Comparison of ENCODE assay signal across 9 cellular contexts in the genomic region with DNA sequence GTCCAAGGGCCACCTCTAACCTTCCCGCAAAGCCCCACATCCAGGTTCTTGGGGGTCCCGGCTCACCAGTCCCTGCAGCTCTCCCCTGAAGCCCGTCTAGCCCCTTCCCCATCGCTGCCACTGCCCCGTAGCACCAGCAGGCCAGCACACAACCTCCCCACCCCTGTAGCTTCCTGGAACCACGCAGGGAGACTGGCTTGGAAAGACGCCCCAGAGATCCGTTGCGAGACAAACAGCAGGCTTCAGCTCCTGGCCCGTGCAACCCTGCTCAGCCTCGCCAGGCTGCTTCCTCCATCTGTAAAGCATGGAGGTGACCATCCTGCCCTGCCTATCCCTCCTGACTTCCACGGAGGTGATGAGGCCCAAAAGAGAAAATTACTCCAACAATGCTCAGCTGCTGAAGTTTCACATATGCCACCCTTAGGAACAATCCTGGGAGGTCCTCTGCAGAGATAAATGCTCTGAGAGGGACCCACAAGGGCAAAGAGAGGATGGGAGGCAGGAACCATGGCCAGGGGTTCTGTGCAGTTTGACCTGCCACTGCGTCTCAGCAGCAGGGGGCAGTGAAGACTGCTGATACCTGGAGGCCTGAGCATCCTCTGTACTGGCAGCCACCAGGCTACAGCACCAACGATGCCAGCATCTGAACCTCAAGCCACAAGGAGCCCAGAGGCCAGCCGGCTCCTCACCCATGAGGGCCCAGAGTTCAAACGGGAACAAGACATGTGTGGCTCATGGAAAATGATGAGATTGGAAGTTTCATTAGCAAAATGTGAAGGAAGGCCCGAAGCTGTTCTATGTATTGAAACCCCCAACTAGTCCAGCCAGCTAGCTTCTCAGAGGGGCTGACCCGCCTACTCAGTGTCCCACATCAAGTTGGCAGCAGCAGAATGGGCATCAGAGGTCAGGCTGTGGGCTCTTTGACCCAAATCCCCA. TPM values are rescaled to one million over a fixed set of nuclear protein-coding genes. Genes with fewer than 3 reads are reported as not detected.
DNase-seq lines count a peak whose midpoint lies in the region; ATAC-seq and TF ChIP-seq lines count a peak whose summit lies in the region.
"Had no signal": no experiment of that assay in that cellular context is flagged by ENCODE, and none has a peak within 500 bp of the region (broad histone marks: within the 10 kb centered on the region; RNA-seq: fewer than 3 reads in every experiment).

No MANE protein-coding gene starts in this region.

- no peak overlapping the region for H3K27ac ChIP-seq in endodermal cell (ENCODE audit: low read depth, low read length)

- ATAC-seq in WTC11 = peak; percentile 63

- POLR2A ChIA-PET in WTC11 (lab: Charles Lee) = no interaction called here

- H3K9me3 ChIP-seq in endodermal cell (ENCODE audit: control insufficient read depth, low read length) = no peaks in the 10 kb centered on the region

- in situ Hi-C loops in GM13976 (cut with MboI; ENCODE audit: low sequenced_read_pairs, unreplicated experiment) = no loop called here

- H3K27ac Mint-ChIP-seq in WTC11 (no peak overlapping the region; the same call in 1 of the 2 replicates), endodermal cell (peak overlapping the region; percentile 17)

- H3K4me3 Mint-ChIP-seq in WTC11 = no peak overlapping the region
- no peak overlapping the region for H3K4me3 Mint-ChIP-seq in endodermal cell

- H3K9me3 Mint-ChIP-seq in WTC11 (no peaks in the 10 kb centered on the region), endodermal cell (no peaks in the 10 kb centered on the region)

- DNase-seq in GM13976 (ENCODE audit: low spot score) (no peak), WTC11 (ENCODE audit: low spot score) (peak; percentile 45), endodermal cell (no peak), GM19238 (ENCODE audit: insufficient read length, low spot score) (no peak), RKO (ENCODE audit: low spot score) (no peak), hepatic stellate cell (ENCODE audit: low spot score) (no peak), NCI-H510A treated with DMSO at 0.1 percent for 48 hours (lab: John Stamatoyannopoulos, UW) (no peak)
- peak in 2 of 3 donors; percentile 10 to 11 for DNase-seq in stimulated activated CD4-positive, alpha-beta T cell treated with anti-CD3 and anti-CD28 coated beads, Interleukin-12 subunit alpha, Interleukin-12 subunit beta, amount 100 ng/mL, for 48 hours (ENCODE audit: low read depth in 2 of 3, low spot score in 1 of 3)

- H3K27me3 ChIP-seq in endodermal cell (ENCODE audit: control insufficient read depth, insufficient read depth, low read length, poor library complexity, severe bottlenecking) = no peaks in the 10 kb centered on the region

- no peak overlapping the region for H3K4me3 ChIP-seq in endodermal cell (ENCODE audit: low read length)

- no peak overlapping the region for H3K9ac ChIP-seq in endodermal cell (ENCODE audit: extremely low read depth, low read length, poor library complexity, severe bottlenecking)

- TF ChIP-seq CTCF in GM13976 (IDR thresholded peaks at IDR 0.05; ENCODE audit: borderline replicate concordance, control extremely low read depth, extremely low read depth, insufficient read depth, missing control alignments) (peak; percentile 32), WTC11 (IDR thresholded peaks at IDR 0.05) (no peak), endodermal cell (conservative IDR thresholded peaks at IDR 0.05) (peak; percentile 67)

- CTCF ChIA-PET in WTC11 (lab: Charles Lee) = interaction anchor here (0.5 to 1.0 kb wide), 4 partner anchors 13 to 177 kb away, joined by 3 read pairs; no protein-coding TSS in a partner anchor

- H3K36me3 ChIP-seq in endodermal cell (ENCODE audit: control insufficient read depth, insufficient read depth, low read length) = peaks cover 2% of the 10 kb centered on the region

- H3K4me1 Mint-ChIP-seq in WTC11 (peaks cover 20% of the 10 kb centered on the region), endodermal cell (peaks cover 15% of the 10 kb centered on the region)

- H3K27me3 Mint-ChIP-seq in WTC11 (ENCODE audit: low read depth) (no peaks in the 10 kb centered on the region), endodermal cell (ENCODE audit: insufficient read depth) (no peaks in the 10 kb centered on the region)

- H3K36me3 Mint-ChIP-seq in WTC11 (no peaks in the 10 kb centered on the region), endodermal cell (ENCODE audit: low read depth) (peaks cover 8% of the 10 kb centered on the region)

- H3K4me1 ChIP-seq in endodermal cell (ENCODE audit: control insufficient read depth, insufficient read depth, low read length) = peaks cover 3% of the 10 kb centered on the region

- 87 to 91% methylated on average over 11 to 18 of the region's 18 CpGs for WGBS in endodermal cell (ENCODE audit: insufficient coverage in 1 of 2, insufficient read length in 1 of 2), 2 experiments

TF ChIP-seq in WTC11, 78 proteins besides CTCF, POLR2A, EP300 and RAD21:
- no peak for TF ChIP-seq NR2C2 (CRISPR knock-in tag; IDR thresholded peaks at IDR 0.05)
TF ChIP-seq in WTC11: peak in this region for 0.

RNA-seq across cellular contexts. Expression of a gene that starts 16.1 kb away (rescaled TPM):
- total RNA-seq in WTC11 (2021) (56.8 to 64.2 TPM (median 60.3 TPM) in 3 replicates), endodermal cell (10 to 100 TPM; 54.6 to 62.9 TPM)
- polyA plus RNA-seq in endodermal cell (2013, experiment 1 of 2) = 47.4 TPM
- polyA plus RNA-seq in endodermal cell (2013, experiment 2 of 2) = 41.6 TPM

RNA-seq across cellular contexts. Expression of a gene that starts 25.0 kb away (rescaled TPM):
- total RNA-seq in WTC11 (2021) = not detected in 3 replicates
- total RNA-seq in endodermal cell = not detected
- polyA plus RNA-seq in endodermal cell (2013, experiment 1 of 2) = not detected
- polyA plus RNA-seq in endodermal cell (2013, experiment 2 of 2) = not detected
- total RNA-seq: temporal lobe had no signal

RNA-seq across cellular contexts. Expression of a gene that starts 38.3 kb away (rescaled TPM):
- total RNA-seq in WTC11 (2021) (18.0 to 19.3 TPM (median 18.3 TPM) in 3 replicates), endodermal cell (10 to 100 TPM; 14.5 to 14.8 TPM)
- 17.1 TPM for polyA plus RNA-seq in endodermal cell (2013, experiment 1 of 2)
- polyA plus RNA-seq in endodermal cell (2013, experiment 2 of 2) = 15.0 TPM

RNA-seq across cellular contexts. Expression of a gene that starts 44.0 kb away (rescaled TPM):
- total RNA-seq in WTC11 (2021) (0.44 to 0.68 TPM in 2 of 3 replicates, not detected in the other), endodermal cell (not detected)
- not detected for polyA plus RNA-seq in endodermal cell (2013, experiment 1 of 2)
- polyA plus RNA-seq in endodermal cell (2013, experiment 2 of 2) = not detected

Comparison
In these comparisons a context has a peak if more than half of its experiments do, and no peak if none do; other contexts are left out.
1. DNase-seq: peak in WTC11 (single experiment) and stimulated activated CD4-positive, alpha-beta T cell treated with anti-CD3 and anti-CD28 coated beads, Interleukin-12 subunit alpha, Interleukin-12 subunit beta, amount 100 ng/mL, for 48 hours (2 of 3); none in GM13976 (single experiment), endodermal cell (single experiment), GM19238 (single experiment), RKO (single experiment), hepatic stellate cell (single experiment) and NCI-H510A treated with DMSO at 0.1 percent for 48 hours (single experiment).